ENCODE assay signal across 8 cellular contexts in the genomic region with DNA sequence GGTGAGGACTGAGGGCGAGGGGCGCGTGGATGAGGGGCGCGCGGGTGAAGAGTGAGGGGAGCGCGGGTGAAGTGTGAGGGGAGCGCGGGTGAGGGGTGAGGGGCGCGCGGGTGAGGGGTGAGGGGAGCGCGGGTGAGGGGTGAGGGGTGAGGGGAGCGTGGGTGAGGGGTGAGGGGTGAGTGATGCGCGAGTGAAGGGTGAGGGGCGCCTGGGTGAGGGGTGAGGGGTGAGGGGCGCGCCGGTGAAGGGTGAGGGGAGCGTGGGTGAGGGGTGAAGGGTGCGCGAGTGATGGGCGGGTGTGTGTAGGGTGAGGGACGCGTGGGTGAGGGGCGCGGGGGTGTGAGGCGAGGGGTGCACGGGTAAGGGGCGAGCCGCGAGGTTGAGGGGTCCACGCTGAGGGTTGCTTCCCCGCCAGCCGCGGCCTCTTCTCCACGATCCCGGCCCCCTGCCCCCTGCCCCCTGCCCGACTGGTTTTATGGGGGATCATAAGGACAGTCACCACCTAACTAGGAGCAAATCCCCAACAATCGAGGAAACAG. TPM values are rescaled to one million over a fixed set of nuclear protein-coding genes. Genes with fewer than 3 reads are reported as not detected.
DNase-seq lines count a peak whose midpoint lies in the region; ATAC-seq and TF ChIP-seq lines count a peak whose summit lies in the region.

No MANE protein-coding gene starts in this region.

- ATAC-seq in activated T-cell treated with anti-CD3 and anti-CD28 coated beads, Interleukin-2, amount 50 U/mL, for 4 hours: no peak
- ATAC-seq in central memory CD8-positive, alpha-beta T cell (replicated peaks; ENCODE audit: extremely low read depth, poor library complexity, severe bottlenecking): no peak
- no peak for ATAC-seq in memory B cell (ENCODE audit: low read depth)

- peak overlapping the region; percentile 83 to 98 (median 96) for H3K4me3 ChIP-seq in transverse colon

- WGBS in transverse colon (ENCODE audit: low coverage in 1 of 2), 2 donors: 0 to 28% methylated on average over 2 to 37 of the region's 43 CpGs

- H3K9me3 ChIP-seq in transverse colon: no peaks in the 10 kb centered on the region

- in situ Hi-C loops in transverse colon (cut with MboI; ENCODE audit: low pct_ligation_motif_present in 1 of 4, low pct_unique_long_range_greater_than_20kb in 1 of 4, low sequenced_read_pairs in 3 of 4): loop anchor here in 1 of 4 donors (10.0 kb wide), 1 partner anchor 82 kb away; a partner anchor contains a TSS

- no peak for TF ChIP-seq EP300 in transverse colon (IDR thresholded peaks at IDR 0.05; ENCODE audit: low read depth)

- no peaks in the 10 kb centered on the region for H3K36me3 ChIP-seq in transverse colon

- peak overlapping the region; percentile 46 for H3K4me3 Mint-ChIP-seq in activated T-cell treated with anti-CD3 and anti-CD28 coated beads, Interleukin-2, amount 50 U/mL, for 4 hours
- peak overlapping the region; percentile 37 for H3K4me3 Mint-ChIP-seq in central memory CD8-positive, alpha-beta T cell
- peak overlapping the region; percentile 56 for H3K4me3 Mint-ChIP-seq in memory B cell

- H3K27me3 Mint-ChIP-seq in activated T-cell treated with anti-CD3 and anti-CD28 coated beads, Interleukin-2, amount 50 U/mL, for 4 hours (ENCODE audit: low read depth): no peaks in the 10 kb centered on the region
- H3K27me3 Mint-ChIP-seq in central memory CD8-positive, alpha-beta T cell: no peaks in the 10 kb centered on the region
- no peaks in the 10 kb centered on the region for H3K27me3 Mint-ChIP-seq in memory B cell

- no peak for TF ChIP-seq POLR2A in transverse colon (IDR thresholded peaks at IDR 0.05)

- no peaks in the 10 kb centered on the region for H3K36me3 Mint-ChIP-seq in activated T-cell treated with anti-CD3 and anti-CD28 coated beads, Interleukin-2, amount 50 U/mL, for 4 hours (ENCODE audit: insufficient read depth)
- peaks cover 12% of the 10 kb centered on the region for H3K36me3 Mint-ChIP-seq in central memory CD8-positive, alpha-beta T cell (ENCODE audit: insufficient read depth)
- H3K36me3 Mint-ChIP-seq in memory B cell: peaks cover 5% of the 10 kb centered on the region

- no peaks in the 10 kb centered on the region for H3K9me3 Mint-ChIP-seq in activated T-cell treated with anti-CD3 and anti-CD28 coated beads, Interleukin-2, amount 50 U/mL, for 4 hours
- no peaks in the 10 kb centered on the region for H3K9me3 Mint-ChIP-seq in central memory CD8-positive, alpha-beta T cell
- H3K9me3 Mint-ChIP-seq in memory B cell: no peaks in the 10 kb centered on the region

- peaks cover 27% of the 10 kb centered on the region for H3K4me1 Mint-ChIP-seq in activated T-cell treated with anti-CD3 and anti-CD28 coated beads, Interleukin-2, amount 50 U/mL, for 4 hours (ENCODE audit: low read depth)
- peaks cover 22% of the 10 kb centered on the region for H3K4me1 Mint-ChIP-seq in central memory CD8-positive, alpha-beta T cell
- H3K4me1 Mint-ChIP-seq in memory B cell: peaks cover 15% of the 10 kb centered on the region

- H3K4me1 ChIP-seq in transverse colon: peaks cover 24 to 68% (median 46%) of the 10 kb centered on the region in 4 donors

- H3K27ac ChIP-seq in transverse colon: peak overlapping the region; percentile 82 to 98 (median 96)

- TF ChIP-seq CTCF in transverse colon (IDR thresholded peaks at IDR 0.05): no peak

- no peak overlapping the region for H3K27ac Mint-ChIP-seq in central memory CD8-positive, alpha-beta T cell (ENCODE audit: low read depth)
- H3K27ac Mint-ChIP-seq in memory B cell: no peak overlapping the region

- intact Hi-C loops in transverse colon (cut with DNase I; ENCODE audit: low total_unique reads): loop anchor here (5.0 kb wide), 1 partner anchor 35 kb away; a partner anchor contains a TSS

- no peaks in the 10 kb centered on the region for H3K27me3 ChIP-seq in transverse colon

- DNase-seq in activated T-cell treated with anti-CD3 and anti-CD28 coated beads, Interleukin-2, amount 50 U/mL, for 4 hours: no peak
- DNase-seq in activated T-cell treated with anti-CD3 and anti-CD28 coated beads for 4 hours: no peak
- no peak for DNase-seq in central memory CD8-positive, alpha-beta T cell (ENCODE audit: low spot score in 2 of 2)
- DNase-seq in memory B cell (ENCODE audit: low spot score in 2 of 2): no peak
- DNase-seq in transverse colon: peak; percentile 27
- DNase-seq in NCI-H524 treated with DMSO at 0.1 percent for 48 hours (lab: John Stamatoyannopoulos, UW): no peak
- DNase-seq in HuH-7.5 (ENCODE audit: low spot score): no peak
- DNase-seq in KG1 (lab: John Stamatoyannopoulos, UW): no peak

RNA-seq across cellular contexts. Expression of a gene that starts 1.1 kb away (rescaled TPM):
- total RNA-seq in activated T-cell treated with anti-CD3 and anti-CD28 coated beads, Interleukin-2, amount 50 U/mL, for 4 hours: 10 to 100 TPM; 33.7 to 38.7 (median 34.8) TPM
- total RNA-seq in transverse colon: 100 to 1,000 TPM in 2 of 4 donors, 10 to 100 TPM in 2; 56.5 to 183 (median 92.9) TPM

RNA-seq across cellular contexts. Expression of a gene that starts 11.9 kb away (rescaled TPM):
- 1 to 10 TPM; 1.5 to 4.8 (median 2.2) TPM for total RNA-seq in activated T-cell treated with anti-CD3 and anti-CD28 coated beads, Interleukin-2, amount 50 U/mL, for 4 hours
- 100 to 1,000 TPM in 2 of 4 donors, 10 to 100 TPM in 2; 48.4 to 211 (median 109) TPM for total RNA-seq in transverse colon

RNA-seq across cellular contexts. Expression of a gene that starts 35.8 kb away (rescaled TPM):
- 100 to 1,000 TPM; 211 to 261 (median 247) TPM for total RNA-seq in activated T-cell treated with anti-CD3 and anti-CD28 coated beads, Interleukin-2, amount 50 U/mL, for 4 hours
- 10 to 100 TPM in 3 of 4 donors, 1 to 10 TPM in 1; 4.1 to 36.8 (median 31.0) TPM for total RNA-seq in transverse colon

Comparison
In these comparisons a context has a peak if more than half of its experiments do, and no peak if none do; other contexts are left out.
1. RNA of a gene that starts 11.9 kb away (total RNA-seq): 48.4 to 211 TPM in transverse colon; 1.5 to 4.8 TPM in activated T-cell treated with anti-CD3 and anti-CD28 coated beads, Interleukin-2, amount 50 U/mL, for 4 hours; every median in the first group is over 4 times any median in the second.
2. RNA of a gene that starts 35.8 kb away (total RNA-seq): 211 to 261 TPM in activated T-cell treated with anti-CD3 and anti-CD28 coated beads, Interleukin-2, amount 50 U/mL, for 4 hours; 4.1 to 36.8 TPM in transverse colon; every median in the first group is over 4 times any median in the second.
3. Peak in every context shown above with its lines, with median percentiles within 50 percentile points of each other: H3K4me3 Mint-ChIP-seq.